ENCODE assay signal across 9 cellular contexts in genomic region chr19:8158411-8159074, GRCh38. TPM values are rescaled to one million over a fixed set of nuclear protein-coding genes. Genes with fewer than 3 reads are reported as not detected.
DNase-seq lines count a peak whose midpoint lies in the region; ATAC-seq and TF ChIP-seq lines count a peak whose summit lies in the region.
"Had no signal": no experiment of that assay in that cellular context is flagged by ENCODE, and none has a peak within 500 bp of the region (broad histone marks: within the 10 kb centered on the region; RNA-seq: fewer than 3 reads in every experiment).

No MANE protein-coding gene starts in this region.

- no peaks in the 10 kb centered on the region for H3K36me3 ChIP-seq in spleen
- H3K36me3 ChIP-seq: BLaER1 had no signal

- H3K4me1 ChIP-seq in spleen, result peaks cover 0 to 30% (median 6%) of the 10 kb centered on the region in 6 donors

- intact Hi-C loops in spleen (cut with DNase I; ENCODE audit: low total_unique reads), result loop anchor here (2.0 kb wide), 1 partner anchor 94 kb away; no protein-coding TSS in a partner anchor

- ATAC-seq in SK-N-SH treated with all-trans-retinoic acid at 6 μM for 48 hours (peak; percentile 80), GM21360 (IDR thresholded peaks at IDR 0.05; ENCODE audit: unreplicated experiment) (no peak)

- TF ChIP-seq CTCF in astrocyte of the spinal cord (IDR thresholded peaks at IDR 0.05; ENCODE audit: low read depth, low read length) (peak; percentile 66), spleen (IDR thresholded peaks at IDR 0.05 in 8 of 11, conservative IDR thresholded peaks at IDR 0.05 in 3 of 11) (peak; percentile 70 to 90 (median 80))

- H3K27ac ChIP-seq in spleen, result no peak overlapping the region
- H3K27ac ChIP-seq: BLaER1 had no signal

- peak; percentile 5 for DNase-seq in NK-92 treated with Interleukin-12 subunit alpha and Interleukin-12 subunit beta, amount 100 ng/mL, for 24 hours (lab: John Stamatoyannopoulos, UW)
- DNase-seq in NK-92 (lab: John Stamatoyannopoulos, UW; ENCODE audit: unreplicated experiment) (no peak), NCI-H1417 (lab: John Stamatoyannopoulos, UW) (peak; percentile 63 to 93 (median 74)), astrocyte of the spinal cord (ENCODE audit: low read depth, low spot score) (peak; percentile 73), iPS DF 19.7 (ENCODE audit: low read depth, low spot score) (peak; percentile 80), spleen (no peak)

- no peak overlapping the region for H3K4me3 ChIP-seq in astrocyte of the spinal cord (ENCODE audit: low read depth, low read length)
- H3K4me3 ChIP-seq in spleen, result no peak overlapping the region
- H3K4me3 ChIP-seq: BLaER1 had no signal

- peaks cover 0 to 18% (median 0%) of the 10 kb centered on the region in 7 donors for H3K27me3 ChIP-seq in spleen (replicated peaks in 1 of 7)
- H3K27me3 ChIP-seq: BLaER1 had no signal

- in situ Hi-C loops in astrocyte of the spinal cord (cut with HindIII; ENCODE audit: low sequenced_read_pairs), result no loop called here

- no peak for TF ChIP-seq POLR2A in spleen (IDR thresholded peaks at IDR 0.05)

- no peaks in the 10 kb centered on the region for H3K9me3 ChIP-seq in spleen
- H3K9me3 ChIP-seq: BLaER1 had no signal

- WGBS in spleen, 5 donors, result 40 to 47% (median 45%) methylated on average over 14 of the region's 14 CpGs

TF ChIP-seq in SK-N-SH treated with all-trans-retinoic acid at 6 μM for 48 hours, 23 proteins besides CTCF, POLR2A, EP300 and RAD21:
- TF ChIP-seq GLIS3 (CRISPR knock-in tag; IDR thresholded peaks at IDR 0.05) (0 out of 2 replicates have a peak, but pooled peaks have one; percentile 47), ZFP3 (CRISPR knock-in tag; IDR thresholded peaks at IDR 0.05) (0 out of 2 replicates have a peak, but pooled peaks have one; percentile 55), ZNF70 (CRISPR knock-in tag; IDR thresholded peaks at IDR 0.05) (no peak)

RNA-seq across cellular contexts. Expression of gene FBN3, which starts 9.2 kb away (rescaled TPM):
- total RNA-seq in spleen, result not detected
- under 1 TPM in 1 of 3 donors, not detected in 2; 0.02 TPM for polyA plus RNA-seq in spleen

RNA-seq across cellular contexts. Expression of gene CERS4, which starts 50.6 kb away (rescaled TPM):
- total RNA-seq in spleen, result 10 to 100 TPM; 27.7 to 46.3 (median 40.7) TPM
- 10 to 100 TPM; 43.2 to 49.2 (median 44.1) TPM for polyA plus RNA-seq in spleen

Comparison
In these comparisons a context has a peak if more than half of its experiments do, and no peak if none do; other contexts are left out.
1. DNase-seq: peak in NK-92 treated with Interleukin-12 subunit alpha and Interleukin-12 subunit beta, amount 100 ng/mL, for 24 hours (single experiment), NCI-H1417 (3 of 3), astrocyte of the spinal cord (single experiment) and iPS DF 19.7 (single experiment); none in NK-92 (single experiment) and spleen (single experiment).